ENCODE assay signal across 7 cellular contexts in the genomic region with DNA sequence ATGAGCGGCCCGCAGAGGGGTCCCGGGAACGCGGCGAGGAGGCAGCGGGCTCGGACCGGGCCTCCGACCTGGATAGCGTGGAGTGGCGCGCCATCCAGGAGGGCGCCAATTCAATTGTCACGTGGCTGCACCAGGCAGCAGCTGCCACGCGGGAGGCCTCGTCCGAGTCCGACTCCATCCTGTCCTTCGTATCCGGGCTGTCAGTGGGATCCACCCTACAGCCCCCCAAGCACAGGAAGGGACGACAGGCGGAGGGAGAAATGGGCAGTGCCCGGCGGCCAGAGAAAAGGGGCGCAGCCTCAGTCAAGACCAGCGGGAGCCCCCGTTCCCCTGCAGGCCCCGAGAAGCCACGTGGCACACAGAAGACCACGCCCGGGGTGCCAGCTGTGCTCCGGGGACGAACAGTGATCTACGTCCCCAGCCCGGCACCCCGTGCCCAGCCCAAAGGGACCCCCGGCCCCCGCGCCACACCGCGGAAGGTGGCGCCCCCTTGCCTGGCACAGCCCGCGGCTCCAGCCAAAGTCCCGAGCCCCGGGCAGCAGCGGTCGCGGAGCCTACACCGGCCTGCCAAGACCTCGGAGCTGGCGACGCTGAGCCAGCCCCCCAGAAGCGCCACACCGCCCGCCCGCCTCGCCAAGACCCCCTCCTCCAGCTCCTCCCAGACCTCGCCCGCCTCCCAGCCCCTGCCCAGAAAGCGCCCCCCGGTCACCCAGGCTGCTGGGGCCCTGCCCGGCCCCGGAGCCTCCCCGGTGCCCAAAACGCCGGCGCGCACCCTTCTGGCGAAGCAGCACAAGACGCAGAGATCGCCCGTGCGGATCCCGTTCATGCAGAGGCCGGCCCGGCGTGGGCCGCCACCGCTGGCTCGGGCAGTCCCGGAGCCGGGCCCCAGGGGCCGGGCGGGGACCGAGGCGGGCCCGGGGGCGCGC. TPM values are rescaled to one million over a fixed set of nuclear protein-coding genes. Genes with fewer than 3 reads are reported as not detected.
DNase-seq lines count a peak whose midpoint lies in the region; ATAC-seq and TF ChIP-seq lines count a peak whose summit lies in the region.
"Had no signal": no experiment of that assay in that cellular context is flagged by ENCODE, and none has a peak within 500 bp of the region (broad histone marks: within the 10 kb centered on the region; RNA-seq: fewer than 3 reads in every experiment).

No MANE protein-coding gene starts in this region.

- H3K36me3 Mint-ChIP-seq in activated CD8-positive, alpha-beta memory T cell treated with anti-CD3 and anti-CD28 coated beads, Interleukin-2, amount 10 ng/mL, durations not matched to agents 7 days and 5 days = no peaks in the 10 kb centered on the region

- peaks cover 6% of the 10 kb centered on the region for H3K4me1 Mint-ChIP-seq in activated CD8-positive, alpha-beta memory T cell treated with anti-CD3 and anti-CD28 coated beads, Interleukin-2, amount 10 ng/mL, durations not matched to agents 7 days and 5 days

- TF ChIP-seq CTCF in epithelial cell of proximal tubule (conservative IDR thresholded peaks at IDR 0.05; ENCODE audit: low read depth, low read length) (no peak), testis (IDR thresholded peaks at IDR 0.05) (no peak)

- intact Hi-C loops in testis (cut with DNase I; ENCODE audit: low total_unique reads) = no loop called here

- H3K27me3 Mint-ChIP-seq in activated CD8-positive, alpha-beta memory T cell treated with anti-CD3 and anti-CD28 coated beads, Interleukin-2, amount 10 ng/mL, durations not matched to agents 7 days and 5 days = peaks cover 10% of the 10 kb centered on the region

- WGBS in testis, 2 donors = 37 to 52% methylated on average over 5 to 82 of the region's 92 CpGs

- ATAC-seq in activated CD8-positive, alpha-beta memory T cell treated with anti-CD3 and anti-CD28 coated beads, Interleukin-2, amount 10 ng/mL, durations not matched to agents 7 days and 5 days = no peak
- no peak for ATAC-seq in HG03196 (IDR thresholded peaks at IDR 0.05; ENCODE audit: unreplicated experiment)

- no peaks in the 10 kb centered on the region for H3K9me3 ChIP-seq in testis

- no peak overlapping the region for H3K27ac ChIP-seq in testis

- DNase-seq in activated CD8-positive, alpha-beta memory T cell treated with anti-CD3 and anti-CD28 coated beads for 24 hours = peak; percentile 80
- DNase-seq in activated CD8-positive, alpha-beta memory T cell treated with anti-CD3 and anti-CD28 coated beads, Interleukin-2, amount 10 ng/mL, durations not matched to agents 7 days and 5 days = no peak
- DNase-seq in epithelial cell of proximal tubule (ENCODE audit: low read depth) (no peak), testis (no peak), SKM-1 treated with dmso at 0.1 percent for 144 hours (lab: John Stamatoyannopoulos, UW; ENCODE audit: unreplicated experiment) (no peak)
- DNase-seq: NCI-H1048 had no signal

- H3K4me1 ChIP-seq in testis = peaks cover 24% of the 10 kb centered on the region

- no peaks in the 10 kb centered on the region for H3K27me3 ChIP-seq in testis

- H3K4me3 ChIP-seq in epithelial cell of proximal tubule (ENCODE audit: low read depth, low read length) (peak overlapping the region; percentile 25), testis (peak overlapping the region; percentile 9 to 10)

- no peak overlapping the region for H3K27ac Mint-ChIP-seq in activated CD8-positive, alpha-beta memory T cell treated with anti-CD3 and anti-CD28 coated beads, Interleukin-2, amount 10 ng/mL, durations not matched to agents 7 days and 5 days

- H3K4me3 Mint-ChIP-seq in activated CD8-positive, alpha-beta memory T cell treated with anti-CD3 and anti-CD28 coated beads, Interleukin-2, amount 10 ng/mL, durations not matched to agents 7 days and 5 days = no peak overlapping the region

- no peaks in the 10 kb centered on the region for H3K36me3 ChIP-seq in testis (ENCODE audit: low read depth, missing control alignments)

- no peak for TF ChIP-seq POLR2A in testis (IDR thresholded peaks at IDR 0.05)

- CTCF ChIA-PET in activated CD8-positive, alpha-beta memory T cell treated with anti-CD3 and anti-CD28 coated beads, Interleukin-2, amount 10 ng/mL, durations not matched to agents 7 days and 5 days (lab: Charles Lee) = interaction anchor here (0.7 to 1.5 kb wide), 2 partner anchors 23 to 24 kb away, joined by 4 to 8 read pairs; no protein-coding TSS in a partner anchor

- no peaks in the 10 kb centered on the region for H3K9me3 Mint-ChIP-seq in activated CD8-positive, alpha-beta memory T cell treated with anti-CD3 and anti-CD28 coated beads, Interleukin-2, amount 10 ng/mL, durations not matched to agents 7 days and 5 days (ENCODE audit: low read depth)

RNA-seq across cellular contexts. Expression of a gene that starts 10.5 kb away (rescaled TPM):
- total RNA-seq in activated CD8-positive, alpha-beta memory T cell treated with anti-CD3 and anti-CD28 coated beads, Interleukin-2, amount 10 ng/mL, durations not matched to agents 7 days and 5 days = 10 to 100 TPM; 43.3 to 48.9 TPM
- total RNA-seq in epithelial cell of proximal tubule (26.6 and 32.6 TPM in 2 replicates), testis (10 to 100 TPM; 55.4 to 72.5 TPM)
- 39.3 TPM for polyA plus RNA-seq in testis (ENCODE audit: insufficient read depth, low read depth, low replicate concordance)

RNA-seq across cellular contexts. Expression of a gene that starts 18.6 kb away (rescaled TPM):
- under 1 TPM; 0.03 to 0.12 TPM for total RNA-seq in activated CD8-positive, alpha-beta memory T cell treated with anti-CD3 and anti-CD28 coated beads, Interleukin-2, amount 10 ng/mL, durations not matched to agents 7 days and 5 days
- not detected in 2 replicates for total RNA-seq in epithelial cell of proximal tubule
- total RNA-seq in testis = 1 to 10 TPM; 4.6 to 5.9 TPM
- polyA plus RNA-seq in testis (ENCODE audit: insufficient read depth, low read depth, low replicate concordance) = 2.8 TPM

RNA-seq across cellular contexts. Expression of a gene that starts 21.6 kb away (rescaled TPM):
- total RNA-seq in activated CD8-positive, alpha-beta memory T cell treated with anti-CD3 and anti-CD28 coated beads, Interleukin-2, amount 10 ng/mL, durations not matched to agents 7 days and 5 days = 1 to 10 TPM; 1.5 to 4.4 TPM
- total RNA-seq in epithelial cell of proximal tubule (1.4 and 2.5 TPM in 2 replicates), testis (100 to 1,000 TPM; 108 to 203 TPM)
- polyA plus RNA-seq in testis (ENCODE audit: insufficient read depth, low read depth, low replicate concordance) = 179 TPM

RNA-seq across cellular contexts. Expression of a gene that starts 22.4 kb away (rescaled TPM):
- 1 to 10 TPM; 1.0 to 1.3 TPM for total RNA-seq in activated CD8-positive, alpha-beta memory T cell treated with anti-CD3 and anti-CD28 coated beads, Interleukin-2, amount 10 ng/mL, durations not matched to agents 7 days and 5 days
- total RNA-seq in epithelial cell of proximal tubule (3.8 and 4.8 TPM in 2 replicates), testis (100 to 1,000 TPM; 429 to 454 TPM)
- polyA plus RNA-seq in testis (ENCODE audit: insufficient read depth, low read depth, low replicate concordance) = 386 TPM

RNA-seq across cellular contexts. Expression of a gene that starts 30.3 kb away (rescaled TPM):
- 1,000 to 10,000 TPM; 1,331 to 1,537 TPM for total RNA-seq in activated CD8-positive, alpha-beta memory T cell treated with anti-CD3 and anti-CD28 coated beads, Interleukin-2, amount 10 ng/mL, durations not matched to agents 7 days and 5 days
- 2,061 and 3,361 TPM in 2 replicates for total RNA-seq in epithelial cell of proximal tubule
- total RNA-seq in testis = 1,000 to 10,000 TPM; 1,248 to 1,750 TPM
- 768 TPM for polyA plus RNA-seq in testis (ENCODE audit: insufficient read depth, low read depth, low replicate concordance)

Comparison
In these comparisons a context has a peak if more than half of its experiments do, and no peak if none do; other contexts are left out.
1. RNA of a gene that starts 21.6 kb away (total RNA-seq): 108 to 203 TPM in testis; 1.5 to 4.4 TPM in activated CD8-positive, alpha-beta memory T cell treated with anti-CD3 and anti-CD28 coated beads, Interleukin-2, amount 10 ng/mL, durations not matched to agents 7 days and 5 days and 1.4 to 2.5 TPM in epithelial cell of proximal tubule; every median in the first group is over 10 times any median in the second.